ENCODE assay signal across 17 cellular contexts in the genomic region with DNA sequence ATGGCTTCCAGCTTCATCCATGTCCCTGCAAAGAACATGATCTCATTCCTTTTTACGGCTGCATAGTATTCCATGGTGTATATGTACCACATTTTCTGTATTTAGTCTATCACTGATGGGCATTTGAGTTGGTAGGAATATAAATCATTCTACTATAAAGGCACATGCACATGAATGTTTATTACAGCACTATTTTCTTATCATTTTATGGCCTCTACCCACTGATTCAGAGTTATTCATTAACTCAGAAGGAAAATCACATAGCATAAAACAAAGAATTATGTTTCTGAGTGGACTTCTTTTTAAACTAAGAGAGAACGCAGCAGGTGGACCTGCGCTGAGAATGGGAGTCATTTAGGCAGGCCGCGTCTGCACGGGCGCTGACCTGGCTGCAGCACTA.
DNase-seq lines count a peak whose midpoint lies in the region; ATAC-seq and TF ChIP-seq lines count a peak whose summit lies in the region.
"Had no signal": no experiment of that assay in that cellular context is flagged by ENCODE, and none has a peak within 500 bp of the region (broad histone marks: within the 10 kb centered on the region; RNA-seq: fewer than 3 reads in every experiment).

No MANE protein-coding gene starts in this region.

- H3K9ac ChIP-seq in trophoblast cell (ENCODE audit: low read length) = no peak overlapping the region

- H3K4me2 ChIP-seq in trophoblast cell (ENCODE audit: low read length) = no peak overlapping the region
- H3K4me2 ChIP-seq: GM23338 had no signal

- no peaks in the 10 kb centered on the region for H3K79me2 ChIP-seq in trophoblast cell (ENCODE audit: control insufficient read depth, insufficient read depth, low read length, poor library complexity)

- H3K4me3 ChIP-seq in HEK293 (ENCODE audit: low read depth, low read length) (no peak overlapping the region), mucosa of descending colon (no peak overlapping the region), trophoblast cell (ENCODE audit: low read depth, low read length) (no peak overlapping the region)
- H3K4me3 ChIP-seq: GM12878, GM23338, HAP-1 had no signal

- H3K14ac ChIP-seq in trophoblast cell (ENCODE audit: low read length) = no peak overlapping the region

- H2AFZ ChIP-seq in trophoblast cell (ENCODE audit: insufficient read depth, low read length, poor library complexity) = no peak overlapping the region
- H2AFZ ChIP-seq: GM23338 had no signal

- peaks cover 0 to 20% (median 3%) of the 10 kb centered on the region in 9 donors for H3K9me3 Mint-ChIP-seq in naive thymus-derived CD8-positive, alpha-beta T cell
- H3K9me3 Mint-ChIP-seq: GM23338 had no signal

- no peak overlapping the region for H3K27ac ChIP-seq in HEK293 (ENCODE audit: extremely low read depth, low read depth, low read length)
- H3K27ac ChIP-seq in trophoblast cell (ENCODE audit: low read depth, low read length) = no peak overlapping the region

- WGBS in trophoblast cell (ENCODE audit: extremely low coverage, insufficient coverage, insufficient read length) = no CpG with 5 or more reads among the region's 7 CpGs

- H3K4me1 ChIP-seq in HEK293 (ENCODE audit: control insufficient read depth, insufficient read depth, low read length) (no peaks in the 10 kb centered on the region), mucosa of descending colon (ENCODE audit: low read depth) (peaks cover 7% of the 10 kb centered on the region), trophoblast cell (ENCODE audit: control insufficient read depth in 1 of 2, insufficient read depth in 2 of 2, low read length in 2 of 2) (peaks cover 6 to 7% of the 10 kb centered on the region in 2 experiments)
- H3K4me1 ChIP-seq: Caco-2, HAP-1 had no signal

- H3K79me1 ChIP-seq in trophoblast cell (ENCODE audit: low read length) = peaks cover 9% of the 10 kb centered on the region

- H3K27me3 Mint-ChIP-seq in naive thymus-derived CD8-positive, alpha-beta T cell = peaks cover 0 to 7% (median 0%) of the 10 kb centered on the region in 5 donors
- H3K27me3 Mint-ChIP-seq: CD4-positive, CD25-positive, alpha-beta regulatory T cell had no signal

- DNase-seq in mucosa of descending colon (peak in 2 of 3 donors; percentile 8 to 35), trophoblast cell (no peak), NCI-H510A (lab: John Stamatoyannopoulos, UW) (no peak)
- DNase-seq in naive thymus-derived CD8-positive, alpha-beta T cell = no peak
- DNase-seq: C1 segment of cervical spinal cord; Caco-2; CD4-positive, CD25-positive, alpha-beta regulatory T cell; CD8-positive, alpha-beta T cell; DMS 273 treated with DMSO at 0.1 percent for 48 hours; DMS79; EL; GDM1 had no signal

- H3K4me1 Mint-ChIP-seq in naive thymus-derived CD8-positive, alpha-beta T cell = no peaks in the 10 kb centered on the region
- H3K4me1 Mint-ChIP-seq: CD4-positive, CD25-positive, alpha-beta regulatory T cell; GM23338 had no signal

- peak overlapping the region; percentile 45 for H2BK120ac ChIP-seq in trophoblast cell (ENCODE audit: insufficient read depth, low read length, poor library complexity)

- H3K9me3 ChIP-seq in HEK293 (ENCODE audit: control insufficient read depth, insufficient read depth, low read depth, low read length) = no peaks in the 10 kb centered on the region
- no peaks in the 10 kb centered on the region for H3K9me3 ChIP-seq in mucosa of descending colon
- H3K9me3 ChIP-seq in trophoblast cell (ENCODE audit: insufficient read depth, low read depth, low read length) = peaks cover 1% of the 10 kb centered on the region
- H3K9me3 ChIP-seq: Caco-2, HAP-1 had no signal

- H2BK12ac ChIP-seq in trophoblast cell (ENCODE audit: low read length) = peak overlapping the region; percentile 58

- no peak overlapping the region for H3K23ac ChIP-seq in trophoblast cell (ENCODE audit: low read length)

- TF ChIP-seq CTCF in HEK293 (tag by site-specific recombination; IDR thresholded peaks at IDR 0.05) (no peak), mucosa of descending colon (IDR thresholded peaks at IDR 0.05) (no peak)

- no peak overlapping the region for H3K4ac ChIP-seq in trophoblast cell (ENCODE audit: low read depth, low read length)

- no peak overlapping the region for H4K91ac ChIP-seq in trophoblast cell (ENCODE audit: low read depth, low read length)

- H2AK5ac ChIP-seq in trophoblast cell (ENCODE audit: low read length) = no peak overlapping the region

- POLR2A ChIA-PET in HEK293 (lab: Yijun Ruan, JAX) = no interaction called here
- POLR2A ChIA-PET in naive thymus-derived CD8-positive, alpha-beta T cell (lab: Charles Lee) = no interaction called here

- CTCF ChIA-PET in HEK293 (lab: Yijun Ruan, JAX) = no interaction called here

- H4K8ac ChIP-seq in trophoblast cell (ENCODE audit: low read depth, low read length) = no peak overlapping the region

- no peaks in the 10 kb centered on the region for H3K36me3 ChIP-seq in HEK293 (ENCODE audit: control insufficient read depth in 2 of 2, insufficient read depth in 1 of 2, low read length in 2 of 2)
- no peaks in the 10 kb centered on the region for H3K36me3 ChIP-seq in mucosa of descending colon (ENCODE audit: low read depth)
- no peaks in the 10 kb centered on the region for H3K36me3 ChIP-seq in trophoblast cell (ENCODE audit: control insufficient read depth in 1 of 2, insufficient read depth in 2 of 2, low read length in 2 of 2)
- H3K36me3 ChIP-seq: HAP-1 had no signal

- ATAC-seq in mucosa of descending colon = peak; percentile 84
- ATAC-seq in GM19023 (IDR thresholded peaks at IDR 0.05; ENCODE audit: unreplicated experiment) = no peak
- ATAC-seq in naive thymus-derived CD8-positive, alpha-beta T cell = no peak
- ATAC-seq: CD8-positive, alpha-beta T cell; GM12878; GM23338 had no signal

- H3K4me3 Mint-ChIP-seq in naive thymus-derived CD8-positive, alpha-beta T cell = no peak overlapping the region
- H3K4me3 Mint-ChIP-seq: CD4-positive, CD25-positive, alpha-beta regulatory T cell; CD8-positive, alpha-beta T cell; GM23338 had no signal

- H3K36me3 Mint-ChIP-seq in naive thymus-derived CD8-positive, alpha-beta T cell = no peaks in the 10 kb centered on the region
- H3K36me3 Mint-ChIP-seq: CD4-positive, CD25-positive, alpha-beta regulatory T cell; CD8-positive, alpha-beta T cell had no signal

- peak overlapping the region; percentile 28 for H2BK5ac ChIP-seq in trophoblast cell (ENCODE audit: low read depth, low read length, poor library complexity)

- H4K12ac ChIP-seq in trophoblast cell (ENCODE audit: low read depth, low read length) = no peak overlapping the region

- no peak overlapping the region for H3K27ac Mint-ChIP-seq in naive thymus-derived CD8-positive, alpha-beta T cell
- H3K27ac Mint-ChIP-seq: CD8-positive, alpha-beta T cell; GM23338 had no signal

- H3K27me3 ChIP-seq in trophoblast cell (ENCODE audit: insufficient read depth, low read length) = no peaks in the 10 kb centered on the region

- H3K18ac ChIP-seq in trophoblast cell (ENCODE audit: low read length) = no peak overlapping the region

- intact Hi-C loops in mucosa of descending colon (cut with DNase I, micrococcal nuclease) = no loop called here

TF ChIP-seq in HEK293, 187 proteins besides CTCF, POLR2A, EP300 and RAD21:
- TF ChIP-seq ZNF146 (tag by site-specific recombination; IDR thresholded peaks at IDR 0.05) (0 out of 2 replicates have a peak, but pooled peaks have one; percentile 10), ZSCAN23 (tag by site-specific recombination; IDR thresholded peaks at IDR 0.05) (no peak)
TF ChIP-seq in HEK293: peak in this region for 1.

Comparison
In these comparisons a context has a peak if more than half of its experiments do, and no peak if none do; other contexts are left out.
1. DNase-seq: peak in mucosa of descending colon (2 of 3); none in trophoblast cell (0 of 2), NCI-H510A (single experiment) and naive thymus-derived CD8-positive, alpha-beta T cell (0 of 10).